19 cellular contexts compared by ENCODE assay signal in the genomic region with DNA sequence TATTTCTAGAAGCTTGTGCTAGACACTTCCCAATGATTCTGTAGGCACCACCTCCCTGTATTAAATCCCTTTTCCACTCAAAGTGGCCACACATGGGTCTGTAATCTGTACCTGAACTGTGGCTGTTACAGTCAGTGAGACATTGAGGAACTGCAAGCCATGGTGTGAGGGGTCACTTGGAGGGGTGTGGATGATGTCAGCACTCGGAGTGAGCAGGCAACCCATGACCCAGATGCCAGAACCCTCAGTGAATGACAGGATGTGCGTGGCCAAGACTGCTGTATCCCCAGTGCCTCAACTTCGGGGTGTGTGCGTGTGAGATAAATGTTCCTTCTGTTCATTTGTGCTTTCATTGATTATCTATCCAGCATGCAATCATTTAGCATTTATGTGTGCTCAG. TPM values are rescaled to one million over a fixed set of nuclear protein-coding genes. Genes with fewer than 3 reads are reported as not detected.
A peak's percentile ranks its signal among the peaks of the same experiment; 100 is the strongest.
DNase-seq lines count a peak whose midpoint lies in the region; ATAC-seq and TF ChIP-seq lines count a peak whose summit lies in the region.
"Had no signal": no experiment of that assay in that cellular context is flagged by ENCODE, and none has a peak within 500 bp of the region (broad histone marks: within the 10 kb centered on the region; RNA-seq: fewer than 3 reads in every experiment).

No MANE protein-coding gene starts in this region.

- H3K27ac ChIP-seq in heart left ventricle (peak overlapping the region in 10 of 12 donors; percentile 24 to 92 (median 76)), lower lobe of right lung (no peak overlapping the region), subcutaneous abdominal adipose tissue (ENCODE audit: low read depth, low read length) (peak overlapping the region; percentile 64), tibial artery (no peak overlapping the region)

- WGBS in heart left ventricle, 4 donors: 39 to 70% (median 58%) methylated on average over 4 of the region's 4 CpGs

- H3K9me3 ChIP-seq in heart left ventricle (no peaks in the 10 kb centered on the region), lower lobe of right lung (no peaks in the 10 kb centered on the region), subcutaneous abdominal adipose tissue (ENCODE audit: control insufficient read depth in 5 of 5, low read length in 5 of 5) (no peaks in the 10 kb centered on the region), tibial artery (no peaks in the 10 kb centered on the region)

- H3K4me3 ChIP-seq in heart left ventricle: no peak overlapping the region
- H3K4me3 ChIP-seq in lower lobe of right lung: no peak overlapping the region
- peak overlapping the region in 1 of 5 donors; percentile 2 for H3K4me3 ChIP-seq in subcutaneous abdominal adipose tissue (ENCODE audit: low read depth in 1 of 5, low read length in 5 of 5)
- H3K4me3 ChIP-seq in tibial artery: no peak overlapping the region

- H3K27me3 ChIP-seq in heart left ventricle: peaks cover 0 to 13% (median 0%) of the 10 kb centered on the region in 9 donors
- no peaks in the 10 kb centered on the region for H3K27me3 ChIP-seq in lower lobe of right lung (ENCODE audit: low read depth)
- H3K27me3 ChIP-seq in subcutaneous abdominal adipose tissue (ENCODE audit: control insufficient read depth in 5 of 5, insufficient read depth in 4 of 5, low read length in 5 of 5): no peaks in the 10 kb centered on the region
- peaks cover 0 to 50% of the 10 kb centered on the region in 2 donors for H3K27me3 ChIP-seq in tibial artery

- TF ChIP-seq POLR2A in heart left ventricle (IDR thresholded peaks at IDR 0.05): no peak

- TF ChIP-seq CTCF in heart left ventricle (IDR thresholded peaks at IDR 0.05) (no peak), lower lobe of right lung (IDR thresholded peaks at IDR 0.05) (no peak), tibial artery (IDR thresholded peaks at IDR 0.05) (no peak)

- intact Hi-C loops in heart left ventricle (cut with DNase I): no loop called here
- intact Hi-C loops in Right ventricle myocardium superior (cut with DNase I): no loop called here
- intact Hi-C loops in lower lobe of right lung (cut with DNase I): no loop called here
- intact Hi-C loops in tibial artery (cut with DNase I; ENCODE audit: low total_unique reads): no loop called here

- peaks cover 0 to 40% (median 11%) of the 10 kb centered on the region in 12 donors for H3K4me1 ChIP-seq in heart left ventricle
- peaks cover 16% of the 10 kb centered on the region for H3K4me1 ChIP-seq in lower lobe of right lung
- H3K4me1 ChIP-seq in subcutaneous abdominal adipose tissue (ENCODE audit: control insufficient read depth in 5 of 5, insufficient read depth in 5 of 5, low read length in 5 of 5): peaks cover 7 to 31% (median 31%) of the 10 kb centered on the region in 5 donors
- H3K4me1 ChIP-seq in tibial artery: no peaks in the 10 kb centered on the region

- H3K36me3 ChIP-seq in heart left ventricle (no peaks in the 10 kb centered on the region), lower lobe of right lung (no peaks in the 10 kb centered on the region), subcutaneous abdominal adipose tissue (ENCODE audit: control insufficient read depth in 5 of 5, insufficient read depth in 5 of 5, low read length in 5 of 5) (no peaks in the 10 kb centered on the region), tibial artery (no peaks in the 10 kb centered on the region)

- peak overlapping the region in 1 of 5 donors; percentile 62 for H3K9ac ChIP-seq in subcutaneous abdominal adipose tissue (ENCODE audit: low read length in 5 of 5)

- ATAC-seq in heart left ventricle (peak in 3 of 4 donors; percentile 6 to 66 (median 22)), Right ventricle myocardium superior (ENCODE audit: poor library complexity) (no peak), lower lobe of right lung (peak; percentile 46 to 54), GM18498 (IDR thresholded peaks at IDR 0.05; ENCODE audit: unreplicated experiment) (no peak)

- DNase-seq in heart left ventricle (no peak), Right ventricle myocardium superior (no peak), dermis blood vessel endothelial cell (peak; percentile 55), lower lobe of right lung (no peak), tibial artery (no peak), SK-N-DZ (ENCODE audit: low spot score) (no peak)
- DNase-seq: AML-193; C1 segment of cervical spinal cord; Calu3; CD8-positive, alpha-beta memory T cell; NCI-H1105; NCI-H146; NCI-H2029 treated with DMSO at 0.1 percent for 48 hours; NCI-H226; NCI-H524; NCI-H82 had no signal

RNA-seq across cellular contexts. Expression of gene SHANK3, which starts 14.7 kb away (rescaled TPM):
- total RNA-seq in heart left ventricle (10 to 100 TPM; 11.3 to 36.0 (median 21.9) TPM), Right ventricle myocardium superior (19.3 TPM), dermis blood vessel endothelial cell (33.0 and 42.7 TPM in 2 replicates), lower lobe of right lung (50.6 TPM)
- 10 to 100 TPM; 14.9 to 23.2 TPM for polyA plus RNA-seq in heart left ventricle
- polyA plus RNA-seq in SK-N-DZ (2014; cell fraction: cytosol; rRNA removed): 2.8 and 2.9 TPM in 2 replicates
- 4.6 and 9.3 TPM in 2 replicates for polyA plus RNA-seq in SK-N-DZ (2014; cell fraction: nucleus; rRNA removed)
- polyA plus RNA-seq: CD8-positive, alpha-beta memory T cell; IgD-negative memory B cell had no signal

RNA-seq across cellular contexts. Expression of gene ARSA, which starts 30.0 kb away (rescaled TPM):
- total RNA-seq in heart left ventricle: 10 to 100 TPM; 19.1 to 40.5 (median 27.2) TPM
- 10 to 100 TPM; 16.7 to 25.0 TPM for polyA plus RNA-seq in heart left ventricle
- total RNA-seq in Right ventricle myocardium superior: 19.1 TPM
- 24.0 and 30.6 TPM in 2 replicates for total RNA-seq in dermis blood vessel endothelial cell
- total RNA-seq in lower lobe of right lung: 53.5 TPM
- polyA plus RNA-seq in SK-N-DZ (2014; cell fraction: cytosol; rRNA removed): 6.9 and 11.8 TPM in 2 replicates
- 23.9 and 33.5 TPM in 2 replicates for polyA plus RNA-seq in SK-N-DZ (2014; cell fraction: nucleus; rRNA removed)

RNA-seq across cellular contexts. Expression of gene MAPK8IP2, which starts 57.3 kb away (rescaled TPM):
- total RNA-seq in heart left ventricle (under 1 TPM; 0.09 to 0.79 (median 0.25) TPM), Right ventricle myocardium superior (0.62 TPM), dermis blood vessel endothelial cell (0.34 and 0.51 TPM in 2 replicates), lower lobe of right lung (1.7 TPM)
- under 1 TPM; 0.23 to 0.35 TPM for polyA plus RNA-seq in heart left ventricle
- polyA plus RNA-seq in SK-N-DZ (2014; cell fraction: cytosol; rRNA removed): 40.5 and 51.3 TPM in 2 replicates
- polyA plus RNA-seq in SK-N-DZ (2014; cell fraction: nucleus; rRNA removed): 53.5 and 59.1 TPM in 2 replicates
- polyA plus RNA-seq: CD8-positive, alpha-beta memory T cell; IgD-negative memory B cell had no signal

Comparison
In these comparisons a context has a peak if more than half of its experiments do, and no peak if none do; other contexts are left out.
1. ATAC-seq: peak in heart left ventricle (3 of 4) and lower lobe of right lung (2 of 2); none in Right ventricle myocardium superior (single experiment) and GM18498 (single experiment).
2. H3K27ac ChIP-seq: peak in heart left ventricle (10 of 12) and subcutaneous abdominal adipose tissue (single experiment); none in lower lobe of right lung (single experiment) and tibial artery (0 of 2).